ENCODE assay signal across 8 cellular contexts in the genomic region with DNA sequence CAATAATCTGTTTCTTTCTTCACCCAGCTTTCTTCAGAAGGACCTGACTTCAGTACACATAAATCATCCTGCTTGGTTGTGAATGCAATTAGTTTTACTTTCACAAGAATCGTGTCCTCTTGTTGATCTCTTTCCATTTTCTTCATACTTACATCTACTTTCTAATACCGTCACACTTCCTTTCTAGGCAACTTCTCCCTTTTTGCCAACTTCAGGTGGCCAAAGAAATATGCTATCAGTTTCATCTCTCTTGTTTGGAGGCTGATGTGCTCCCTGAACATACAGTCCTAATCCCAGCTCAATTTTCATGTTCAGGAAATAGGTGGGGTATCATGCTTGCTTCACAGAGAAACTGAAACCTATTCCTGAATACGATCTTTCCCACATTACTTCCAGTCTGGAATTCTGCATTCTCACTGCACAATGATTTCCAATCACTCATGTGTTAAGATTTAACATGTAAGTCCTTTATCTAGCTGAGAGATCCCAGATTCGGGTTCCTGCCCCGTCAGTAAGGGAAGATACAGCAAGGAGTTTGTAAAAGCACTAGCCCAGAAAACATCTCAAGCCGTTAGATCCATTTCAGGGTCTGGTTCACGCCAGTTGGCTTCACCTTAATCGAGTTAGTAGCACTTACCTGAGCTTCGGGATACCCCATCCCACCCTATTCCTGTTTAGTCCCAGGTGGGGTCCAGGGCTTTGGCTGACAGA. TPM values are rescaled to one million over a fixed set of nuclear protein-coding genes. Genes with fewer than 3 reads are reported as not detected.
A peak's percentile ranks its signal among the peaks of the same experiment; 100 is the strongest.
DNase-seq lines count a peak whose midpoint lies in the region; ATAC-seq and TF ChIP-seq lines count a peak whose summit lies in the region.

No MANE protein-coding gene starts in this region.

- peaks cover 0 to 23% (median 6%) of the 10 kb centered on the region in 3 donors for H3K36me3 Mint-ChIP-seq in CD8-positive, alpha-beta memory T cell

- peak overlapping the region; percentile 97 for H3K9ac ChIP-seq in KMS-11

- H3K36me3 ChIP-seq in CD8-positive, alpha-beta memory T cell (ENCODE audit: insufficient read depth, low read length): no peaks in the 10 kb centered on the region
- no peaks in the 10 kb centered on the region for H3K36me3 ChIP-seq in KMS-11 (ENCODE audit: insufficient read depth)
- no peaks in the 10 kb centered on the region for H3K36me3 ChIP-seq in thymus (ENCODE audit: control insufficient read depth, insufficient read depth)

- POLR2A ChIA-PET in CD8-positive, alpha-beta memory T cell (lab: Charles Lee): interaction anchor here (0.6 to 2.1 kb wide), 3 partner anchors 113 to 917 kb away, joined by 3 to 17 read pairs (median 4); partner anchors contain the start of genes COX15, CUTC, GOT1 and HIF1AN

- peaks cover 41% of the 10 kb centered on the region; the same call in 1 of the 2 replicates for H3K79me2 ChIP-seq in KMS-11 (ENCODE audit: insufficient read depth, low read depth)

- CTCF ChIA-PET in CD8-positive, alpha-beta memory T cell (lab: Charles Lee): interaction anchor here (1.4 to 1.8 kb wide), 2 partner anchors 8 to 113 kb away, joined by 3 to 8 read pairs; partner anchors contain the start of genes COX15 and CUTC

- no peaks in the 10 kb centered on the region for H3K27me3 ChIP-seq in CD8-positive, alpha-beta memory T cell (ENCODE audit: insufficient read depth, low read length, poor library complexity, severe bottlenecking)
- H3K27me3 ChIP-seq in KMS-11 (ENCODE audit: insufficient read depth, low read depth) (no peaks in the 10 kb centered on the region), thymus (ENCODE audit: control insufficient read depth, insufficient read depth) (no peaks in the 10 kb centered on the region)

- DNase-seq in CD8-positive, alpha-beta memory T cell: peak in 2 of 5 donors; percentile 16 to 17
- DNase-seq in amniotic epithelial cell (ENCODE audit: low read depth) (peak; percentile 37), kidney glomerular epithelial cell (lab: John Stamatoyannopoulos, UW) (peak; percentile 9), NCI-H2196 treated with DMSO at 0.1 percent for 48 hours (lab: John Stamatoyannopoulos, UW; ENCODE audit: unreplicated experiment) (no peak), SHP77 treated with DMSO at 0.1 percent for 48 hours (lab: John Stamatoyannopoulos, UW) (no peak)

- H3K4me1 Mint-ChIP-seq in CD8-positive, alpha-beta memory T cell: peaks cover 47 to 65% (median 55%) of the 10 kb centered on the region in 3 donors

- no peaks in the 10 kb centered on the region for H3K9me3 ChIP-seq in CD8-positive, alpha-beta memory T cell (ENCODE audit: low read length)
- no peaks in the 10 kb centered on the region for H3K9me3 ChIP-seq in thymus (ENCODE audit: control insufficient read depth)

- peak overlapping the region; percentile 80 for H3K27ac ChIP-seq in CD8-positive, alpha-beta memory T cell (ENCODE audit: low read depth, low read length)
- H3K27ac ChIP-seq in KMS-11 (peak overlapping the region; percentile 38; the same call in 1 of the 2 replicates), thymus (ENCODE audit: low read depth) (peak overlapping the region; percentile 58)

- no peak for TF ChIP-seq POLR2A in GM18505 (IDR thresholded peaks at IDR 0.05; ENCODE audit: borderline replicate concordance, extremely low read depth, insufficient read depth, insufficient read length)

- peak overlapping the region; percentile 78 to 92 (median 81) for H3K4me3 Mint-ChIP-seq in CD8-positive, alpha-beta memory T cell

- H3K9me3 Mint-ChIP-seq in CD8-positive, alpha-beta memory T cell: no peaks in the 10 kb centered on the region

- H3K27me3 Mint-ChIP-seq in CD8-positive, alpha-beta memory T cell: no peaks in the 10 kb centered on the region

- peaks cover 26% of the 10 kb centered on the region for H3K4me1 ChIP-seq in CD8-positive, alpha-beta memory T cell (ENCODE audit: insufficient read depth, low read length)
- H3K4me1 ChIP-seq in KMS-11 (ENCODE audit: low read depth, poor library complexity, severe bottlenecking) (peaks cover 31% of the 10 kb centered on the region), thymus (ENCODE audit: control insufficient read depth, insufficient read depth, low read length) (peaks cover 8% of the 10 kb centered on the region)

- TF ChIP-seq CTCF in KMS-11 (conservative IDR thresholded peaks at IDR 0.05; ENCODE audit: low read depth, low read length): no peak

- H4K20me1 ChIP-seq in KMS-11 (ENCODE audit: insufficient read depth): no peaks in the 10 kb centered on the region

- peak overlapping the region; percentile 31; the same call in 1 of the 2 replicates for H2AFZ ChIP-seq in KMS-11 (ENCODE audit: low read depth)

- WGBS in thymus: 2% methylated on average over 9 of the region's 9 CpGs

- peak overlapping the region; percentile 45 to 93 (median 85) for H3K27ac Mint-ChIP-seq in CD8-positive, alpha-beta memory T cell

- ATAC-seq in GM18505 (IDR thresholded peaks at IDR 0.05; ENCODE audit: unreplicated experiment): no peak

- H3K4me3 ChIP-seq in CD8-positive, alpha-beta memory T cell (ENCODE audit: low read length): peak overlapping the region; percentile 87
- H3K4me3 ChIP-seq in KMS-11 (IDR thresholded peaks at IDR 0.05; ENCODE audit: insufficient read depth, low read depth, low read length) (no peak overlapping the region), thymus (ENCODE audit: low read length) (peak overlapping the region; percentile 90)

- peak overlapping the region; percentile 65 for H3K4me2 ChIP-seq in KMS-11

RNA-seq across cellular contexts. Expression of gene SLC25A28, which starts 1.0 kb away (rescaled TPM):
- total RNA-seq in CD8-positive, alpha-beta memory T cell: 10 to 100 TPM; 41.9 to 42.9 TPM
- polyA plus RNA-seq in CD8-positive, alpha-beta memory T cell: 26.4 TPM
- 173 TPM for polyA plus RNA-seq in thymus

RNA-seq across cellular contexts. Expression of gene ENTPD7, which starts 40.1 kb away (rescaled TPM):
- total RNA-seq in CD8-positive, alpha-beta memory T cell: 1 to 10 TPM; 7.4 to 8.3 TPM
- polyA plus RNA-seq in CD8-positive, alpha-beta memory T cell: 2.0 TPM
- 1.4 TPM for polyA plus RNA-seq in thymus

Comparison
In these comparisons a context has a peak if more than half of its experiments do, and no peak if none do; other contexts are left out.
1. DNase-seq: peak in amniotic epithelial cell (single experiment) and kidney glomerular epithelial cell (single experiment); none in NCI-H2196 treated with DMSO at 0.1 percent for 48 hours (single experiment) and SHP77 treated with DMSO at 0.1 percent for 48 hours (single experiment).
2. Peak in every context shown above with its lines, with median percentiles within 50 percentile points of each other: H3K27ac ChIP-seq.